ENCODE assay signal across 36 cellular contexts in the genomic region with DNA sequence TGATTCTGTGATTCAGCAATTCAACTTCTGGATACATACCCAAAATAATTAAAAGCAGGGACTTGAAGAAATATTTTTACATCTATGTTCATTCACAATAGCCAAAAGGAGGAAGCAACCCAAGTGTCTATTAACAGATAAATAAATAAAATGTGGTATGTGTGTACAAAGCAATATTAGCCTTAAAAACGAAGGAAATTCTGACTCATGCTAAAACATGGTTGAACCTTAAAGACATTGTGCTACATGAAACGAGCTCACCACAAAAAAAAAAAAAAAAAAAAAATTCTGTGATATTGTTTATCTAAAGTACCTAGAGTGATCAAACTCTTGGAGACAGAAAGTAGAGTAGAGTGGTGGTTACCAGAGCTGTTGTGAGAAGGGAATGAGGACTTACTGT. TPM values are rescaled to one million over a fixed set of nuclear protein-coding genes. Genes with fewer than 3 reads are reported as not detected.
"Had no signal": no experiment of that assay in that cellular context is flagged by ENCODE, and none has a peak within 500 bp of the region (broad histone marks: within the 10 kb centered on the region; RNA-seq: fewer than 3 reads in every experiment).

No MANE protein-coding gene starts in this region.

- H3K27ac ChIP-seq: adrenal gland, ascending aorta, cardiac muscle cell, VCaP had no signal

- H3K4me3 ChIP-seq: adrenal gland, ascending aorta, cardiac muscle cell had no signal

- H3K9me3 ChIP-seq: adrenal gland, ascending aorta had no signal

- H3K27me3 ChIP-seq: adrenal gland, ascending aorta, cardiac muscle cell had no signal

- DNase-seq: activated B cell treated with CpG ODN at 0.5 μM for 24 hours; activated CD4-positive, alpha-beta memory T cell treated with anti-CD3 and anti-CD28 coated beads for 36 hours; activated CD4-positive, alpha-beta T cell treated with anti-CD3 and anti-CD28 coated beads for 4 hours; activated CD4-positive, alpha-beta T cell treated with anti-CD3 and anti-CD28 coated beads, Interleukin-2, amount 10 ng/mL, durations not matched to agents 24 days and 14 days; activated CD4-positive, alpha-beta T cell treated with anti-CD3 and anti-CD28 coated beads, Interleukin-2, amount 50 U/mL, for 1 hour; activated CD4-positive, alpha-beta T cell treated with anti-CD3 and anti-CD28 coated beads, Interleukin-2, amount 50 U/mL, for 4 hours; activated CD4-positive, CD25-positive, alpha-beta regulatory T cell treated with anti-CD3 and anti-CD28 coated beads, Interleukin-2, amount 50 U/mL, for 72 hours; activated CD8-positive, alpha-beta memory T cell treated with anti-CD3 and anti-CD28 coated beads, Interleukin-2, amount 50 U/mL, for 4 hours; activated CD8-positive, alpha-beta T cell treated with anti-CD3 and anti-CD28 coated beads for 36 hours; activated effector memory CD4-positive, alpha-beta T cell treated with anti-CD3 and anti-CD28 coated beads, Interleukin-2, amount 50 U/mL, for 16 hours; activated gamma-delta T cell treated with Interleukin-2 at 50 U/mL for 16 hours; activated naive CD4-positive, alpha-beta T cell; activated naive CD4-positive, alpha-beta T cell treated with anti-CD3 and anti-CD28 coated beads for 36 hours; activated naive CD4-positive, alpha-beta T cell treated with anti-CD3 and anti-CD28 coated beads, Interleukin-2, amount 50 U/mL, for 16 hours; activated naive CD8-positive, alpha-beta T cell treated with anti-CD3 and anti-CD28 coated beads for 36 hours; activated T-cell treated with anti-CD3 and anti-CD28 coated beads for 4 hours; activated T-cell treated with anti-CD3 and anti-CD28 coated beads, Interleukin-2, amount 50 U/mL, for 1 hour; activated T-cell treated with anti-CD3 and anti-CD28 coated beads, Interleukin-2, amount 50 U/mL, for 4 hours; activated T-cell treated with anti-CD3 and anti-CD28 coated beads, Interleukin-2, amount 50 U/mL, for 72 hours; adrenal gland; amniotic stem cell; anterior cingulate cortex; caudate nucleus; cerebellar nuclear complex; T-helper 1 cell; T-helper 2 cell; T-helper 9 cell had no signal

- FAIRE-seq: bronchial epithelial cell, TTC549 had no signal

- H3K36me3 ChIP-seq: adrenal gland, ascending aorta, cardiac muscle cell had no signal

- ATAC-seq: activated CD8-positive, alpha-beta T cell treated with anti-CD3 and anti-CD28 coated beads for 36 hours; activated naive CD4-positive, alpha-beta T cell treated with anti-CD3 and anti-CD28 coated beads, Interleukin-2, amount 50 U/mL, for 72 hours; activated T-cell treated with anti-CD3 and anti-CD28 coated beads, Interleukin-2, amount 50 U/mL, for 4 hours; activated T-cell treated with anti-CD3 and anti-CD28 coated beads, Interleukin-2, amount 50 U/mL, for 72 hours; activated T-helper 17 cell treated with anti-CD3 and anti-CD28 coated beads, Interleukin-2, amount 50 U/mL, for 72 hours had no signal

- H3K4me1 ChIP-seq: adrenal gland, ascending aorta had no signal

RNA-seq across cellular contexts. Expression of gene TFAP2D, which starts 54.8 kb away (rescaled TPM):
- total RNA-seq: activated B cell treated with CpG ODN at 0.5 μM for 24 hours; activated CD4-positive, alpha-beta memory T cell treated with anti-CD3 and anti-CD28 coated beads for 36 hours; activated CD4-positive, alpha-beta T cell treated with anti-CD3 and anti-CD28 coated beads, Interleukin-2, amount 10 ng/mL, durations not matched to agents 24 days and 14 days; activated CD8-positive, alpha-beta memory T cell treated with anti-CD3 and anti-CD28 coated beads for 36 hours; activated CD8-positive, alpha-beta T cell treated with anti-CD3 and anti-CD28 coated beads for 36 hours; activated naive CD4-positive, alpha-beta T cell treated with anti-CD3 and anti-CD28 coated beads for 36 hours; activated naive CD4-positive, alpha-beta T cell treated with anti-CD3 and anti-CD28 coated beads, Interleukin-2, amount 50 U/mL, for 72 hours; activated naive CD8-positive, alpha-beta T cell treated with anti-CD3 and anti-CD28 coated beads for 36 hours; activated T-cell treated with anti-CD3 and anti-CD28 coated beads, Interleukin-2, amount 50 U/mL, for 4 hours; activated T-cell treated with anti-CD3 and anti-CD28 coated beads, Interleukin-2, amount 50 U/mL, for 72 hours; activated T-helper 1 cell treated with anti-CD3 and anti-CD28 coated beads, Interleukin-12 subunit alpha, Interleukin-12 subunit beta, Interleukin-2, Interleukin-4 antibody, amounts not matched to agents 30 ng/mL and 10 ng/mL and 1 ng/mL, durations not matched to agents 14 hours and 24 hours and 36 hours; activated T-helper 17 cell treated with anti-CD3 and anti-CD28 coated beads, Interleukin-2, amount 50 U/mL, for 72 hours; adrenal gland; ascending aorta; bronchial epithelial cell; cardiac muscle cell had no signal
- polyA plus RNA-seq: adrenal gland, cardiac muscle cell had no signal
